In the genomic region with DNA sequence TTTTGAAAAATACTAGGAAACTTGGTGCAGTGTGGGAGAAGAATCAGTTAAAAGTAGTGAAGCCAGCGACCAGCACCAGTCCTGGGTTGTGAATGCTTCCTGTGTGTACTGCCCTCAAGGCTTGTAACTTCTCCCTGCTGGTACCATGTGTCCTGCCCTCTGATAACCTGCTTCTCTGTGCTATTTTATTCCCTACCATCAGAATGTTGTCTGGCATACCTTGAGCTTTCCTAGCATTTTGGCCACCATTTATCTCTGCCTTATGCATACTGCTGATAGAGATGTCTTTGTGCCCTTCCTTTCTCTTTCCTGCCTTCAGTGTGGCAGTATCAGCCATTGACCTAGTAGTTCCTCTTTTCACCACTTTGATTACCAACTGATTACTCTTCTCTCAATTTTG, we compare ENCODE assay signal across 9 cellular contexts. TPM values are rescaled to one million over a fixed set of nuclear protein-coding genes. Genes with fewer than 3 reads are reported as not detected.
DNase-seq lines count a peak whose midpoint lies in the region; ATAC-seq and TF ChIP-seq lines count a peak whose summit lies in the region.
"Had no signal": no experiment of that assay in that cellular context is flagged by ENCODE, and none has a peak within 500 bp of the region (broad histone marks: within the 10 kb centered on the region; RNA-seq: fewer than 3 reads in every experiment).

No MANE protein-coding gene starts in this region.

- no peak overlapping the region for H3K56ac ChIP-seq in H9 (ENCODE audit: insufficient read length, low read depth, low read length)

- no peaks in the 10 kb centered on the region for H4K20me1 ChIP-seq in H9 (ENCODE audit: control insufficient read depth, insufficient read depth, insufficient read length)

- no peak overlapping the region for H3K14ac ChIP-seq in H9 (ENCODE audit: insufficient read depth, low read length)

- H4K8ac ChIP-seq in H9 (replicated peaks; ENCODE audit: insufficient read length, low read depth, low read length): no peak overlapping the region

- H3K23ac ChIP-seq in H9 (ENCODE audit: insufficient read length, low read depth, low read length): no peak overlapping the region

- peak overlapping the region; percentile 93 for H3K4me3 ChIP-seq in AG10803 (ENCODE audit: low read length)

- no peak overlapping the region for H3K4ac ChIP-seq in H9 (ENCODE audit: low read depth, low read length)

- H3K27me3 Mint-ChIP-seq in H9 (ENCODE audit: low read depth): no peaks in the 10 kb centered on the region
- H3K27me3 Mint-ChIP-seq in WTC11 (ENCODE audit: low read depth): no peaks in the 10 kb centered on the region
- H3K27me3 Mint-ChIP-seq in glutamatergic neuron (ENCODE audit: unreplicated experiment): peaks cover 3% of the 10 kb centered on the region

- CTCF ChIA-PET in WTC11 (lab: Charles Lee): no interaction called here

- POLR2A ChIA-PET in WTC11 (lab: Charles Lee): no interaction called here

- TF ChIP-seq CTCF in AG10803 (conservative IDR thresholded peaks at IDR 0.05; ENCODE audit: low read length) (no peak), H9 (conservative IDR thresholded peaks at IDR 0.05) (no peak), WTC11 (IDR thresholded peaks at IDR 0.05) (no peak), glutamatergic neuron (IDR thresholded peaks at IDR 0.05; ENCODE audit: partially characterized antibody, unreplicated experiment) (no peak)

- H3K9ac ChIP-seq in H9 (ENCODE audit: extremely low read depth, insufficient read length, low read length): peak overlapping the region; percentile 3

- H3K9me3 Mint-ChIP-seq in H9 (no peaks in the 10 kb centered on the region; a peak in 1 of 5 replicates), WTC11 (no peaks in the 10 kb centered on the region), glutamatergic neuron (ENCODE audit: unreplicated experiment) (peaks cover 7% of the 10 kb centered on the region)

- H3K27ac ChIP-seq in H9 (ENCODE audit: insufficient read length, low read depth, low read length): no peak overlapping the region

- H3K4me1 ChIP-seq in H9 (ENCODE audit: insufficient read depth, low read length): no peaks in the 10 kb centered on the region; the same call in 1 of the 2 replicates

- H2AK5ac ChIP-seq in H9 (ENCODE audit: insufficient read length, low read length): no peak overlapping the region

- H3K4me2 ChIP-seq in H9 (ENCODE audit: insufficient read depth, insufficient read length, low read length): no peak overlapping the region

- no peak overlapping the region for H2BK15ac ChIP-seq in H9 (ENCODE audit: low read depth, low read length)

- H3K4me1 Mint-ChIP-seq in H9 (peaks cover 26 to 35% of the 10 kb centered on the region in 2 experiments), WTC11 (peaks cover 34% of the 10 kb centered on the region), glutamatergic neuron (ENCODE audit: low read depth, unreplicated experiment) (peaks cover 10% of the 10 kb centered on the region)

- H2BK120ac ChIP-seq in H9 (ENCODE audit: low read depth, low read length, poor library complexity, severe bottlenecking): no peak overlapping the region

- no peak overlapping the region for H4K91ac ChIP-seq in H9 (ENCODE audit: insufficient read length, low read depth, low read length)

- WGBS in H9 (ENCODE audit: extremely low coverage, insufficient read length, low lambda C conversion rate): no CpG with 5 or more reads among the region's 1 CpG

- no peak for ATAC-seq in WTC11
- ATAC-seq in HG02981 (IDR thresholded peaks at IDR 0.05; ENCODE audit: unreplicated experiment): no peak

- H3K9me3 ChIP-seq in H9 (ENCODE audit: control insufficient read depth, low read depth, low read length): no peaks in the 10 kb centered on the region

- no peak overlapping the region for H2AFZ ChIP-seq in H9 (ENCODE audit: low read length)

- H2BK20ac ChIP-seq in H9 (ENCODE audit: low read depth, low read length, poor library complexity, severe bottlenecking): no peak overlapping the region

- peaks cover 2 to 36% (median 25%) of the 10 kb centered on the region in 3 experiments; a peak in 6 of 7 replicates for H3K36me3 Mint-ChIP-seq in H9 (ENCODE audit: insufficient read depth in 1 of 3, low read depth in 3 of 3)
- H3K36me3 Mint-ChIP-seq in WTC11: peaks cover 9% of the 10 kb centered on the region
- H3K36me3 Mint-ChIP-seq in glutamatergic neuron (ENCODE audit: unreplicated experiment): no peaks in the 10 kb centered on the region

- H3T11ph ChIP-seq in H9 (ENCODE audit: low read length): no peak overlapping the region

- H4K5ac ChIP-seq in H9 (ENCODE audit: insufficient read length, low read depth, low read length): no peak overlapping the region

- no peaks in the 10 kb centered on the region for H3K27me3 ChIP-seq in H9 (ENCODE audit: insufficient read depth, low read length)

- H3K27ac Mint-ChIP-seq in H9: peak overlapping the region in 2 of 3 experiments; percentile 3 to 78; a peak in 3 of 7 replicates
- no peak overlapping the region for H3K27ac Mint-ChIP-seq in WTC11
- H3K27ac Mint-ChIP-seq in glutamatergic neuron (ENCODE audit: unreplicated experiment): no peak overlapping the region

- H3K18ac ChIP-seq in H9 (ENCODE audit: insufficient read length, low read depth, low read length): no peak overlapping the region

- H2BK12ac ChIP-seq in H9 (ENCODE audit: insufficient read length, low read depth, low read length): no peak overlapping the region

- peaks cover 7% of the 10 kb centered on the region for H3K79me1 ChIP-seq in H9 (ENCODE audit: insufficient read depth, low read depth, low read length, poor library complexity, severe bottlenecking)

- H3K79me2 ChIP-seq in H9 (ENCODE audit: insufficient read depth, low read length): peaks cover 29% of the 10 kb centered on the region; the same call in 1 of the 2 replicates

- H2BK5ac ChIP-seq in H9 (ENCODE audit: insufficient read length, low read length): no peak overlapping the region

- DNase-seq in AG10803 (ENCODE audit: low read depth): no peak
- DNase-seq in H9: no peak
- no peak for DNase-seq in WTC11 (ENCODE audit: low spot score)
- DNase-seq in glutamatergic neuron: no peak
- no peak for DNase-seq in hippocampal formation (lab: John Stamatoyannopoulos, UW)
- DNase-seq in NCI-H128 (lab: John Stamatoyannopoulos, UW; ENCODE audit: unreplicated experiment): no peak
- no peak for DNase-seq in amniotic stem cell (lab: John Stamatoyannopoulos, UW)
- DNase-seq: GF-D8 had no signal

- H3K4me3 Mint-ChIP-seq in H9 (peak overlapping the region; percentile 93 to 98; a peak in 4 of 5 replicates), WTC11 (peak overlapping the region; percentile 96), glutamatergic neuron (ENCODE audit: unreplicated experiment) (peak overlapping the region; percentile 48)

- peaks cover 7% of the 10 kb centered on the region for H3K23me2 ChIP-seq in H9 (ENCODE audit: insufficient read length, low read depth, low read length, poor library complexity, severe bottlenecking)

TF ChIP-seq in WTC11, 78 proteins besides CTCF, POLR2A, EP300 and RAD21:
- TF ChIP-seq NR3C1 (CRISPR knock-in tag; conservative IDR thresholded peaks at IDR 0.05; ENCODE audit: low read depth) (no peak), TCF7 (CRISPR knock-in tag; IDR thresholded peaks at IDR 0.05; ENCODE audit: low read depth) (no peak), NFYB (CRISPR knock-in tag; conservative IDR thresholded peaks at IDR 0.05; ENCODE audit: low read depth) (no peak), FOXJ3 (CRISPR knock-in tag; IDR thresholded peaks at IDR 0.05; ENCODE audit: borderline replicate concordance) (no peak), TEAD4 (CRISPR knock-in tag; IDR thresholded peaks at IDR 0.05) (no peak), CREM (CRISPR knock-in tag; IDR thresholded peaks at IDR 0.05) (no peak), GABPB1 (CRISPR knock-in tag; IDR thresholded peaks at IDR 0.05) (no peak), ETV6 (CRISPR knock-in tag; IDR thresholded peaks at IDR 0.05) (no peak), KAT7 (CRISPR knock-in tag; IDR thresholded peaks at IDR 0.05; ENCODE audit: borderline replicate concordance) (no peak), RORB (CRISPR knock-in tag; IDR thresholded peaks at IDR 0.05) (no peak), ATF1 (CRISPR knock-in tag; IDR thresholded peaks at IDR 0.05) (no peak), ZNF396 (CRISPR knock-in tag; IDR thresholded peaks at IDR 0.05; ENCODE audit: borderline replicate concordance) (no peak)

RNA-seq across cellular contexts. Expression of gene GTF2H1, which starts 2.0 kb away (rescaled TPM):
- total RNA-seq in H9 (2021) (39.4 and 39.5 TPM in 2 replicates), WTC11 (2021) (21.0 to 24.1 TPM (median 23.0 TPM) in 3 replicates), glutamatergic neuron (ENCODE audit: unreplicated experiment) (26.5 TPM)

RNA-seq across cellular contexts. Expression of gene HPS5, which starts 2.4 kb away (rescaled TPM):
- 15.4 TPM in 2 replicates for total RNA-seq in H9 (2021)
- total RNA-seq in WTC11 (2021): 14.9 to 15.3 TPM (median 15.0 TPM) in 3 replicates
- 17.9 TPM for total RNA-seq in glutamatergic neuron (ENCODE audit: unreplicated experiment)

RNA-seq across cellular contexts. Expression of gene SAA1, which starts 58.3 kb away (rescaled TPM):
- total RNA-seq in H9 (2021) (not detected in 2 replicates), WTC11 (2021) (7.7 to 12.8 TPM (median 8.8 TPM) in 3 replicates), glutamatergic neuron (ENCODE audit: unreplicated experiment) (not detected)

Comparison
In these comparisons a context has a peak if more than half of its experiments do, and no peak if none do; other contexts are left out.
1. H3K27ac Mint-ChIP-seq: peak in H9 (2 of 3); none in WTC11 (single experiment) and glutamatergic neuron (single experiment).
2. Peak in every context shown above with its lines, with median percentiles within 50 percentile points of each other: H3K4me3 Mint-ChIP-seq.